18 cellular contexts compared by ENCODE assay signal in the genomic region with DNA sequence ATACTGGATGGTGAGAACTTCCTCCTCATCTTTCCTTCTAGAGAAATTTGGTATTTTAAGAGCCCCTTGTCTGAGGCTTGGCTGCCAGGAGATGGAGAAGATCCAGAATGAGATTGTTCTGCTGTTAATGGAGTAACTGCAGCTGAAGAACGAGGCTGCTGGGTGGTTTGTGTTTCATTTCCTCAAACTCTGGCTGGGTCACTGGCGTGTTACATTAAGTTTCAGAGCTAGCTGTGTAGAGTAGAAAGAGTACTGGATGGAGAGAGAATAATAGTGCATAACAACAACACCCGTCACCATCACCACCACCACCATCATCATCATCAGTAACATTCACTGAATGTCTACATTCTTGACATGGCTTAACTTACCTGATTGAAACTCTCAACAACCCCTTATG.
DNase-seq lines count a peak whose midpoint lies in the region; ATAC-seq and TF ChIP-seq lines count a peak whose summit lies in the region.
"Had no signal": no experiment of that assay in that cellular context is flagged by ENCODE, and none has a peak within 500 bp of the region (broad histone marks: within the 10 kb centered on the region; RNA-seq: fewer than 3 reads in every experiment).

No MANE protein-coding gene starts in this region.

- no peaks in the 10 kb centered on the region for H3K9me3 ChIP-seq in BE2C
- H3K9me3 ChIP-seq: SK-N-SH had no signal

- no peak overlapping the region for H3K4me3 ChIP-seq in BE2C (ENCODE audit: low read depth, low read length)
- H3K4me3 ChIP-seq: heart left ventricle had no signal

- no peaks in the 10 kb centered on the region for H3K27me3 ChIP-seq in BE2C
- H3K27me3 ChIP-seq: brain microvascular endothelial cell had no signal

- intact Hi-C loops in left cardiac atrium (cut with DNase I), result no loop called here

- H3K4me1 ChIP-seq in BE2C, result peaks cover 25% of the 10 kb centered on the region

- DNase-seq in medulla oblongata (ENCODE audit: extremely low spot score), result peak; percentile 40
- DNase-seq in left cardiac atrium, result no peak
- no peak for DNase-seq in BE2C
- no peak for DNase-seq in UCSD-AML1 (lab: John Stamatoyannopoulos, UW; ENCODE audit: unreplicated experiment)
- DNase-seq in stimulated activated CD4-positive, alpha-beta T cell treated with anti-CD3 and anti-CD28 coated beads, Interleukin-4, amount 100 ng/mL, for 24 hours, result no peak
- DNase-seq: activated CD4-positive, alpha-beta T cell treated with anti-CD3 and anti-CD28 coated beads, Interleukin-2, amount 10 ng/mL, durations not matched to agents 24 days and 14 days; brain microvascular endothelial cell; DMS 273 treated with DMSO at 0.1 percent for 48 hours; heart left ventricle; mammary epithelial cell; NCI-H1417; NCI-H2227 treated with DMSO at 0.1 percent for 48 hours; OCI-M1; retina; SK-N-SH had no signal

- no peaks in the 10 kb centered on the region for H3K36me3 ChIP-seq in BE2C
- H3K36me3 ChIP-seq: brain microvascular endothelial cell, heart left ventricle had no signal

- ATAC-seq in GM18858 (IDR thresholded peaks at IDR 0.05; ENCODE audit: unreplicated experiment), result peak; percentile 57
- ATAC-seq in GM21529 (IDR thresholded peaks at IDR 0.05; ENCODE audit: unreplicated experiment), result peak; percentile 97
- peak; percentile 87 for ATAC-seq in HG03520 (IDR thresholded peaks at IDR 0.05; ENCODE audit: unreplicated experiment)
- no peak for ATAC-seq in left cardiac atrium
- ATAC-seq: heart left ventricle had no signal

- no peak for TF ChIP-seq CTCF in BE2C (IDR thresholded peaks at IDR 0.05; ENCODE audit: low read depth, low read length)

Comparison
In these comparisons a context has a peak if more than half of its experiments do, and no peak if none do; other contexts are left out.
1. ATAC-seq: peak in GM18858 (single experiment), GM21529 (single experiment) and HG03520 (single experiment); none in left cardiac atrium (0 of 2).